In the genomic region with DNA sequence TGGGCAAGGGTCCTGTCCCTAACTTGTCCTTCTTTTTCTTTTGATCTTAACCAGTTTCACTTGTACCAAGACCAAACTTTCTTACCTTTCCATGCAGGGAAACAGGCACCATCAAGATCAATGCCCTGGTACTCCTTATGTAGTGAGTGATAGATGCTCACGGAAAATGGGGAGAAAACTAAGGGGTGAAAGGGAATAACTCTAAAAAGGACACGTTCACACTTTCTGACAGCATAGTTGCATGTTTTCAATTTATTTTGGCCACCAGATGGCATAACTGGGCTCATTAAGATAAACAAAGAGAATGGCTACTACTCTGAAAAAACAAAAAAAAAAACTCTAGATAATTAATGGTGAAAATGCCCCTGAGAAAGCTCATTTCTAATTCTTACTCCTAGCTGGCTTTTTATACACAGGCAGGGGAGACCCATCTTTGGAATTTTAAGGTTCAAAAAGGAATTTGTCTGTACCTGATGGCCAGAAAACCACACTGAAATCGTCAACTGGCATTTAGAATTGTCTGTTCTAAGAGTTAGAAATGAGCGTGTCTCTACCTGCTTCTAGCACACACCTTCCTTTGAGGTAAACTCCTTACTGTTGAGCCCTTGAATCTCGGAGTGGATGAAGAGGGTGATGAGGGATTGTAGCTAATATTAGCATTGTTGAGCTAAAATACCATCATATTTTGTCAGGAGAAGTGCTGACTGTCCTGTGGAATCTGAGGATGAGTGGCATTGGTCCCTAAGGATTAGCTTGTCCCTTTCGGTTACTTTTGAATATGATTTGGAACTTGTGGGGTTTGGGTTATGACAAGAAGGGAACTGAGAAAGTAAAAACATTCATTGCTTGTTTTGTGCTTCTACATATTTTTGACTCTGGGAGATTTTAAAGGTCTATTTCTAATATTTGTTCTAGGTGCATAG, we compare ENCODE assay signal across 1 cellular context.
A peak's percentile ranks its signal among the peaks of the same experiment; 100 is the strongest.
TF ChIP-seq lines count a peak whose summit lies in the region.

No MANE protein-coding gene starts in this region.

TF ChIP-seq in HepG2, 621 proteins besides CTCF, POLR2A, EP300 and RAD21 (continued from another document and continues in another):
- TF ChIP-seq ZSCAN30 (CRISPR knock-in tag; IDR thresholded peaks at IDR 0.05) = no peak
- no peak for TF ChIP-seq ZNF615 (CRISPR knock-in tag; IDR thresholded peaks at IDR 0.05; ENCODE audit: borderline replicate concordance)
- no peak for TF ChIP-seq ZNF430 (CRISPR knock-in tag; IDR thresholded peaks at IDR 0.05)
- TF ChIP-seq, protein P1, sequence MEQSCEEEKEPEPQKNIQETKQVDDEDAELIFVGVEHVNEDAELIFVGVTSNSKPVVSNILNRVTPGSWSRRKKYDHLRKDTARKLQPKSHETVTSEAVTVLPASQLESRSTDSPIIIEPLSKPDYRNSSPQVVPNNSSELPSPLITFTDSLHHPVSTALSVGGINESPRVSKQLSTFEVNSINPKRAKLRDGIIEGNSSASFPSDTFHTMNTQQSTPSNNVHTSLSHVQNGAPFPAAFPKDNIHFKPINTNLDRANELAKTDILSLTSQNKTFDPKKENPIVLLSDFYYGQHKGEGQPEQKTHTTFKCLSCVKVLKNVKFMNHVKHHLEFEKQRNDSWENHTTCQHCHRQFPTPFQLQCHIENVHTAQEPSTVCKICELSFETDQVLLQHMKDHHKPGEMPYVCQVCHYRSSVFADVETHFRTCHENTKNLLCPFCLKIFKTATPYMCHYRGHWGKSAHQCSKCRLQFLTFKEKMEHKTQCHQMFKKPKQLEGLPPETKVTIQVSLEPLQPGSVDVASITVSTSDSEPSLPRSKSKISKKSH (CRISPR knock-in tag; IDR thresholded peaks at IDR 0.05; ENCODE audit: borderline replicate concordance) = no peak
- TF ChIP-seq SETDB1 (CRISPR knock-in tag; IDR thresholded peaks at IDR 0.05; ENCODE audit: borderline replicate concordance) = no peak
- no peak for TF ChIP-seq ZNF672 (CRISPR knock-in tag; IDR thresholded peaks at IDR 0.05)
- no peak for TF ChIP-seq MBD4 (IDR thresholded peaks at IDR 0.05; ENCODE audit: borderline replicate concordance, low read length)
- no peak for TF ChIP-seq SMAD1 (CRISPR knock-in tag; IDR thresholded peaks at IDR 0.05; ENCODE audit: borderline replicate concordance, low read depth)
- peak; percentile 82 for TF ChIP-seq MIXL1 (CRISPR knock-in tag; IDR thresholded peaks at IDR 0.05)
- no peak for TF ChIP-seq TMF1 (CRISPR knock-in tag; IDR thresholded peaks at IDR 0.05; ENCODE audit: low read depth)
- TF ChIP-seq SP140L (CRISPR knock-in tag; IDR thresholded peaks at IDR 0.05; ENCODE audit: borderline replicate concordance) = no peak
- no peak for TF ChIP-seq ZNF563 (CRISPR knock-in tag; IDR thresholded peaks at IDR 0.05)
- TF ChIP-seq, protein P2, sequence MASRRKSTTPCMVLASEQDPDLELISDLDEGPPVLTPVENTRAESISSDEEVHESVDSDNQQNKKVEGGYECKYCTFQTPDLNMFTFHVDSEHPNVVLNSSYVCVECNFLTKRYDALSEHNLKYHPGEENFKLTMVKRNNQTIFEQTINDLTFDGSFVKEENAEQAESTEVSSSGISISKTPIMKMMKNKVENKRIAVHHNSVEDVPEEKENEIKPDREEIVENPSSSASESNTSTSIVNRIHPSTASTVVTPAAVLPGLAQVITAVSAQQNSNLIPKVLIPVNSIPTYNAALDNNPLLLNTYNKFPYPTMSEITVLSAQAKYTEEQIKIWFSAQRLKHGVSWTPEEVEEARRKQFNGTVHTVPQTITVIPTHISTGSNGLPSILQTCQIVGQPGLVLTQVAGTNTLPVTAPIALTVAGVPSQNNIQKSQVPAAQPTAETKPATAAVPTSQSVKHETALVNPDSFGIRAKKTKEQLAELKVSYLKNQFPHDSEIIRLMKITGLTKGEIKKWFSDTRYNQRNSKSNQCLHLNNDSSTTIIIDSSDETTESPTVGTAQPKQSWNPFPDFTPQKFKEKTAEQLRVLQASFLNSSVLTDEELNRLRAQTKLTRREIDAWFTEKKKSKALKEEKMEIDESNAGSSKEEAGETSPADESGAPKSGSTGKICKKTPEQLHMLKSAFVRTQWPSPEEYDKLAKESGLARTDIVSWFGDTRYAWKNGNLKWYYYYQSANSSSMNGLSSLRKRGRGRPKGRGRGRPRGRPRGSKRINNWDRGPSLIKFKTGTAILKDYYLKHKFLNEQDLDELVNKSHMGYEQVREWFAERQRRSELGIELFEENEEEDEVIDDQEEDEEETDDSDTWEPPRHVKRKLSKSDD (CRISPR knock-in tag; IDR thresholded peaks at IDR 0.05; ENCODE audit: low read depth) = peak; percentile 56; the same call in 1 of the 2 replicates
- TF ChIP-seq, protein P3, sequence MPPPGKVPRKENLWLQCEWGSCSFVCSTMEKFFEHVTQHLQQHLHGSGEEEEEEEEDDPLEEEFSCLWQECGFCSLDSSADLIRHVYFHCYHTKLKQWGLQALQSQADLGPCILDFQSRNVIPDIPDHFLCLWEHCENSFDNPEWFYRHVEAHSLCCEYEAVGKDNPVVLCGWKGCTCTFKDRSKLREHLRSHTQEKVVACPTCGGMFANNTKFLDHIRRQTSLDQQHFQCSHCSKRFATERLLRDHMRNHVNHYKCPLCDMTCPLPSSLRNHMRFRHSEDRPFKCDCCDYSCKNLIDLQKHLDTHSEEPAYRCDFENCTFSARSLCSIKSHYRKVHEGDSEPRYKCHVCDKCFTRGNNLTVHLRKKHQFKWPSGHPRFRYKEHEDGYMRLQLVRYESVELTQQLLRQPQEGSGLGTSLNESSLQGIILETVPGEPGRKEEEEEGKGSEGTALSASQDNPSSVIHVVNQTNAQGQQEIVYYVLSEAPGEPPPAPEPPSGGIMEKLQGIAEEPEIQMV (CRISPR knock-in tag; IDR thresholded peaks at IDR 0.05; ENCODE audit: low read depth) = no peak
- TF ChIP-seq ZNF879 (CRISPR knock-in tag; IDR thresholded peaks at IDR 0.05) = no peak
- TF ChIP-seq, protein P4, sequence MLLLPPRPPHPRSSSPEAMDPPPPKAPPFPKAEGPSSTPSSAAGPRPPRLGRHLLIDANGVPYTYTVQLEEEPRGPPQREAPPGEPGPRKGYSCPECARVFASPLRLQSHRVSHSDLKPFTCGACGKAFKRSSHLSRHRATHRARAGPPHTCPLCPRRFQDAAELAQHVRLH (CRISPR knock-in tag; IDR thresholded peaks at IDR 0.05; ENCODE audit: borderline replicate concordance, low read depth) = 0 out of 2 replicates have a peak, but pooled peaks have one; percentile 16
- no peak for TF ChIP-seq MYC (CRISPR knock-in tag; IDR thresholded peaks at IDR 0.05; ENCODE audit: borderline replicate concordance)
- no peak for TF ChIP-seq FOXA1 (IDR thresholded peaks at IDR 0.05)
- TF ChIP-seq FOXA1 (CRISPR knock-in tag; IDR thresholded peaks at IDR 0.05) = peak; percentile 70
- no peak for TF ChIP-seq ZNF484 (CRISPR knock-in tag; IDR thresholded peaks at IDR 0.05; ENCODE audit: borderline replicate concordance, low read depth)
- TF ChIP-seq ZFY (CRISPR knock-in tag; IDR thresholded peaks at IDR 0.05) = no peak
- TF ChIP-seq ZMYM3 (CRISPR knock-in tag; IDR thresholded peaks at IDR 0.05) = no peak
- TF ChIP-seq IRF9 (CRISPR knock-in tag; IDR thresholded peaks at IDR 0.05; ENCODE audit: borderline replicate concordance) = no peak
- no peak for TF ChIP-seq SNRNP70 (IDR thresholded peaks at IDR 0.05; ENCODE audit: low read depth, low read length)
- TF ChIP-seq, protein P5, sequence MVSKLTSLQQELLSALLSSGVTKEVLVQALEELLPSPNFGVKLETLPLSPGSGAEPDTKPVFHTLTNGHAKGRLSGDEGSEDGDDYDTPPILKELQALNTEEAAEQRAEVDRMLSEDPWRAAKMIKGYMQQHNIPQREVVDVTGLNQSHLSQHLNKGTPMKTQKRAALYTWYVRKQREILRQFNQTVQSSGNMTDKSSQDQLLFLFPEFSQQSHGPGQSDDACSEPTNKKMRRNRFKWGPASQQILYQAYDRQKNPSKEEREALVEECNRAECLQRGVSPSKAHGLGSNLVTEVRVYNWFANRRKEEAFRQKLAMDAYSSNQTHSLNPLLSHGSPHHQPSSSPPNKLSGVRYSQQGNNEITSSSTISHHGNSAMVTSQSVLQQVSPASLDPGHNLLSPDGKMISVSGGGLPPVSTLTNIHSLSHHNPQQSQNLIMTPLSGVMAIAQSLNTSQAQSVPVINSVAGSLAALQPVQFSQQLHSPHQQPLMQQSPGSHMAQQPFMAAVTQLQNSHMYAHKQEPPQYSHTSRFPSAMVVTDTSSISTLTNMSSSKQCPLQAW (CRISPR knock-in tag; IDR thresholded peaks at IDR 0.05) = no peak
- TF ChIP-seq ARID5B (CRISPR knock-in tag; IDR thresholded peaks at IDR 0.05) = 0 out of 2 replicates have a peak, but pooled peaks have one; percentile 17
- no peak for TF ChIP-seq PCBP2 (optimal IDR thresholded peaks at IDR 0.05; ENCODE audit: low read depth, low read length, poor library complexity, severe bottlenecking)
- TF ChIP-seq, protein P6, sequence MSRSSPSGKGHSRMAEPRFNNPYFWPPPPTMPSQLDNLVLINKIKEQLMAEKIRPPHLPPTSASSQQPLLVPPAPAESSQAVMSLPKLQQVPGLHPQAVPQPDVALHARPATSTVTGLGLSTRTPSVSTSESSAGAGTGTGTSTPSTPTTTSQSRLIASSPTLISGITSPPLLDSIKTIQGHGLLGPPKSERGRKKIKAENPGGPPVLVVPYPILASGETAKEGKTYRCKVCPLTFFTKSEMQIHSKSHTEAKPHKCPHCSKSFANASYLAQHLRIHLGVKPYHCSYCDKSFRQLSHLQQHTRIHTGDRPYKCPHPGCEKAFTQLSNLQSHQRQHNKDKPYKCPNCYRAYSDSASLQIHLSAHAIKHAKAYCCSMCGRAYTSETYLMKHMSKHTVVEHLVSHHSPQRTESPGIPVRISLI (CRISPR knock-in tag; IDR thresholded peaks at IDR 0.05; ENCODE audit: borderline replicate concordance) = peak; percentile 59; the same call in 1 of the 2 replicates
- TF ChIP-seq, protein P7, sequence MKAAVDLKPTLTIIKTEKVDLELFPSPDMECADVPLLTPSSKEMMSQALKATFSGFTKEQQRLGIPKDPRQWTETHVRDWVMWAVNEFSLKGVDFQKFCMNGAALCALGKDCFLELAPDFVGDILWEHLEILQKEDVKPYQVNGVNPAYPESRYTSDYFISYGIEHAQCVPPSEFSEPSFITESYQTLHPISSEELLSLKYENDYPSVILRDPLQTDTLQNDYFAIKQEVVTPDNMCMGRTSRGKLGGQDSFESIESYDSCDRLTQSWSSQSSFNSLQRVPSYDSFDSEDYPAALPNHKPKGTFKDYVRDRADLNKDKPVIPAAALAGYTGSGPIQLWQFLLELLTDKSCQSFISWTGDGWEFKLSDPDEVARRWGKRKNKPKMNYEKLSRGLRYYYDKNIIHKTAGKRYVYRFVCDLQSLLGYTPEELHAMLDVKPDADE (CRISPR knock-in tag; IDR thresholded peaks at IDR 0.05) = no peak; the same call in 1 of the 2 replicates
- TF ChIP-seq CC2D1A (CRISPR knock-in tag; IDR thresholded peaks at IDR 0.05) = no peak
- 0 out of 4 replicates have a peak, but pooled peaks of 1 of the 2 experiments have one; percentile 0 for TF ChIP-seq MAFK (conservative IDR thresholded peaks at IDR 0.05 in 1 of 2, IDR thresholded peaks at IDR 0.05 in 1 of 2; ENCODE audit: low read length in 2 of 2)
- TF ChIP-seq MAF1 (CRISPR knock-in tag; IDR thresholded peaks at IDR 0.05; ENCODE audit: borderline replicate concordance) = no peak
- TF ChIP-seq ZNF282 (IDR thresholded peaks at IDR 0.05; ENCODE audit: partially characterized antibody) = no peak
- no peak for TF ChIP-seq PTBP1 (IDR thresholded peaks at IDR 0.05; ENCODE audit: low read depth, low read length, poor library complexity, severe bottlenecking)
- TF ChIP-seq, protein P8, sequence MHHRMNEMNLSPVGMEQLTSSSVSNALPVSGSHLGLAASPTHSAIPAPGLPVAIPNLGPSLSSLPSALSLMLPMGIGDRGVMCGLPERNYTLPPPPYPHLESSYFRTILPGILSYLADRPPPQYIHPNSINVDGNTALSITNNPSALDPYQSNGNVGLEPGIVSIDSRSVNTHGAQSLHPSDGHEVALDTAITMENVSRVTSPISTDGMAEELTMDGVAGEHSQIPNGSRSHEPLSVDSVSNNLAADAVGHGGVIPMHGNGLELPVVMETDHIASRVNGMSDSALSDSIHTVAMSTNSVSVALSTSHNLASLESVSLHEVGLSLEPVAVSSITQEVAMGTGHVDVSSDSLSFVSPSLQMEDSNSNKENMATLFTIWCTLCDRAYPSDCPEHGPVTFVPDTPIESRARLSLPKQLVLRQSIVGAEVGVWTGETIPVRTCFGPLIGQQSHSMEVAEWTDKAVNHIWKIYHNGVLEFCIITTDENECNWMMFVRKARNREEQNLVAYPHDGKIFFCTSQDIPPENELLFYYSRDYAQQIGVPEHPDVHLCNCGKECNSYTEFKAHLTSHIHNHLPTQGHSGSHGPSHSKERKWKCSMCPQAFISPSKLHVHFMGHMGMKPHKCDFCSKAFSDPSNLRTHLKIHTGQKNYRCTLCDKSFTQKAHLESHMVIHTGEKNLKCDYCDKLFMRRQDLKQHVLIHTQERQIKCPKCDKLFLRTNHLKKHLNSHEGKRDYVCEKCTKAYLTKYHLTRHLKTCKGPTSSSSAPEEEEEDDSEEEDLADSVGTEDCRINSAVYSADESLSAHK (CRISPR knock-in tag; IDR thresholded peaks at IDR 0.05; ENCODE audit: borderline replicate concordance) = no peak
- TF ChIP-seq GTF2F1 (IDR thresholded peaks at IDR 0.05; ENCODE audit: low read length) = no peak
- no peak for TF ChIP-seq SRF (IDR thresholded peaks at IDR 0.05; ENCODE audit: low read depth, low read length)
- no peak for TF ChIP-seq MEIS1 (CRISPR knock-in tag; IDR thresholded peaks at IDR 0.05; ENCODE audit: borderline replicate concordance)
